In the genomic region with DNA sequence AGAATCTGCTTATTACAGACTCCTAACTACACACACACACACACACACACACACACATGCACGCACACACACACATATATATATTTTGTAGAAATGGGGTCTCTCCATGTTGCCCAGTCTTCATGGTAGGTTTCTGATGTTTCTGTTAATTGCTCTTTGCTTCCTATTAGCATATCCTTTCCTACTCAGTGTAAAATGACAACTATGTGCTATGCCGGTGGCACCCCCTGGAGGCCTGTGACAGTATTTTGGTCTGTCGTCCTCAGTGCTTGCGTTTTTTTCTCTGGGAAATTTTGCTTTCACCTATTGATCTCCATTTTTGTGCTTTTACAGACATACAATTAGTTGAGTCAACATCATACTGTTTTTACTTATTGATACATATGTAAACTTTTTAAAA, we compare ENCODE assay signal across 9 cellular contexts.
DNase-seq lines count a peak whose midpoint lies in the region; ATAC-seq and TF ChIP-seq lines count a peak whose summit lies in the region.
"Had no signal": no experiment of that assay in that cellular context is flagged by ENCODE, and none has a peak within 500 bp of the region (broad histone marks: within the 10 kb centered on the region; RNA-seq: fewer than 3 reads in every experiment).

No MANE protein-coding gene starts in this region.

- no peak overlapping the region for H4K91ac ChIP-seq in neuronal stem cell (ENCODE audit: low read depth, low read length, poor library complexity)

- no peak overlapping the region for H3K4me2 ChIP-seq in neuronal stem cell (ENCODE audit: insufficient read depth, low read length, poor library complexity, severe bottlenecking)

- H3K36me3 ChIP-seq in neuronal stem cell (replicated peaks in 1 of 2; ENCODE audit: control insufficient read depth in 2 of 2, insufficient read depth in 2 of 2, low read length in 2 of 2): no peaks in the 10 kb centered on the region

- H3K4ac ChIP-seq in neuronal stem cell (ENCODE audit: low read length): no peak overlapping the region

- no peaks in the 10 kb centered on the region for H3K4me1 ChIP-seq in neuronal stem cell (ENCODE audit: control insufficient read depth in 2 of 2, insufficient read depth in 1 of 2, low read depth in 1 of 2, low read length in 2 of 2)

- H3K79me1 ChIP-seq in neuronal stem cell (ENCODE audit: low read depth, low read length): no peaks in the 10 kb centered on the region

- no peak overlapping the region for H2BK5ac ChIP-seq in neuronal stem cell (ENCODE audit: low read length)

- no peak overlapping the region for H3K9ac ChIP-seq in neuronal stem cell (ENCODE audit: low read depth, low read length, poor library complexity)

- no peak overlapping the region for H2BK12ac ChIP-seq in neuronal stem cell (ENCODE audit: low read length)

- H2AFZ ChIP-seq in neuronal stem cell (ENCODE audit: low read length): no peak overlapping the region

- DNase-seq in activated CD4-positive, alpha-beta T cell treated with anti-CD3 and anti-CD28 coated beads for 48 hours: peak; percentile 15
- DNase-seq in activated CD4-positive, alpha-beta T cell treated with anti-CD3 and anti-CD28 coated beads, Interleukin-2, amount 50 U/mL, for 4 hours: no peak
- DNase-seq in NAMALWA (ENCODE audit: low spot score) (peak; percentile 48), epithelial cell of esophagus (ENCODE audit: low read depth) (no peak), substantia nigra (lab: John Stamatoyannopoulos, UW) (peak in 37 of 49 donors; percentile 2 to 72 (median 32)), NCI-H1436 treated with DMSO at 0.1 percent for 48 hours (lab: John Stamatoyannopoulos, UW) (no peak), neuronal stem cell (ENCODE audit: low spot score) (no peak)
- DNase-seq: activated naive CD4-positive, alpha-beta T cell had no signal

- no peak overlapping the region for H2AK5ac ChIP-seq in neuronal stem cell (ENCODE audit: low read depth, low read length)

- no peaks in the 10 kb centered on the region for H3K9me3 ChIP-seq in neuronal stem cell (replicated peaks in 1 of 2; ENCODE audit: control insufficient read depth in 2 of 2, insufficient read depth in 1 of 2, low read depth in 1 of 2, low read length in 2 of 2)

- no peak overlapping the region for H2BK120ac ChIP-seq in neuronal stem cell (ENCODE audit: low read depth, low read length)

- H3K18ac ChIP-seq in neuronal stem cell (ENCODE audit: low read length): no peak overlapping the region

- H3K27ac ChIP-seq in substantia nigra (ENCODE audit: low read depth, low read length, poor library complexity, severe bottlenecking) (no peak overlapping the region), neuronal stem cell (replicated peaks; ENCODE audit: low read length) (no peak overlapping the region)

- H3K14ac ChIP-seq in neuronal stem cell (ENCODE audit: low read length): no peak overlapping the region

- no peak for ATAC-seq in GM19397 (IDR thresholded peaks at IDR 0.05; ENCODE audit: unreplicated experiment)

- H3K27me3 ChIP-seq in neuronal stem cell (ENCODE audit: control insufficient read depth in 3 of 3, insufficient read depth in 3 of 3, low read depth in 1 of 3, low read length in 3 of 3): no peaks in the 10 kb centered on the region

- no peak overlapping the region for H3K4me3 ChIP-seq in epithelial cell of esophagus (ENCODE audit: low read length)
- H3K4me3 ChIP-seq in neuronal stem cell (ENCODE audit: low read length in 2 of 2): no peak overlapping the region

- peak; percentile 8 for TF ChIP-seq CTCF in epithelial cell of esophagus (IDR thresholded peaks at IDR 0.05; ENCODE audit: insufficient read depth, low read depth, low read length, missing control alignments)

- no peak overlapping the region for H4K8ac ChIP-seq in neuronal stem cell (ENCODE audit: low read depth, low read length)

- H2BK15ac ChIP-seq in neuronal stem cell (ENCODE audit: low read length): no peak overlapping the region

- no peak overlapping the region for H3K23ac ChIP-seq in neuronal stem cell (ENCODE audit: low read depth, low read length, poor library complexity)

- WGBS in neuronal stem cell (ENCODE audit: extremely low coverage in 2 of 2, insufficient read length in 2 of 2, insufficient replicate concordance in 1 of 2), 2 donors: no CpG with 5 or more reads among the region's 4 CpGs

Comparison
In these comparisons a context has a peak if more than half of its experiments do, and no peak if none do; other contexts are left out.
1. DNase-seq: peak in activated CD4-positive, alpha-beta T cell treated with anti-CD3 and anti-CD28 coated beads for 48 hours (single experiment), NAMALWA (single experiment) and substantia nigra (37 of 49); none in activated CD4-positive, alpha-beta T cell treated with anti-CD3 and anti-CD28 coated beads, Interleukin-2, amount 50 U/mL, for 4 hours (0 of 2), epithelial cell of esophagus (single experiment), NCI-H1436 treated with DMSO at 0.1 percent for 48 hours (single experiment) and neuronal stem cell (single experiment).